In genomic region chr10:79242620-79243152, GRCh38 we compare ENCODE assay signal across 1 cellular context.
TF ChIP-seq lines count a peak whose summit lies in the region.

No MANE protein-coding gene starts in this region.

TF ChIP-seq in HEK293, 187 proteins besides CTCF, POLR2A, EP300 and RAD21 (continued from another document):
- TF ChIP-seq ZNF596 (tag by site-specific recombination; IDR thresholded peaks at IDR 0.05): peak; percentile 48; the same call in 1 of the 2 replicates
- no peak for TF ChIP-seq ZSCAN18 (tag by site-specific recombination; IDR thresholded peaks at IDR 0.05)
- TF ChIP-seq ZNF324 (tag by site-specific recombination; IDR thresholded peaks at IDR 0.05): no peak
- no peak for TF ChIP-seq HOXD13 (CRISPR knock-in tag; IDR thresholded peaks at IDR 0.05; ENCODE audit: borderline replicate concordance)
- no peak for TF ChIP-seq ZNF626 (tag by site-specific recombination; IDR thresholded peaks at IDR 0.05)
- peak; percentile 61 for TF ChIP-seq ZBTB10 (tag by site-specific recombination; IDR thresholded peaks at IDR 0.05)
- TF ChIP-seq PRDM10 (tag by site-specific recombination; IDR thresholded peaks at IDR 0.05): peak; percentile 93
- TF ChIP-seq WT1 (tag by site-specific recombination; IDR thresholded peaks at IDR 0.05): peak; percentile 48; the same call in 1 of the 2 replicates
- TF ChIP-seq ZNF514 (tag by site-specific recombination; IDR thresholded peaks at IDR 0.05): no peak
- TF ChIP-seq SALL2 (tag by site-specific recombination; IDR thresholded peaks at IDR 0.05; ENCODE audit: borderline replicate concordance): no peak
- peak; percentile 15; the same call in 1 of the 2 replicates for TF ChIP-seq ZNF341 (tag by site-specific recombination; IDR thresholded peaks at IDR 0.05; ENCODE audit: low read depth)
- TF ChIP-seq ZBTB17 (tag by site-specific recombination; IDR thresholded peaks at IDR 0.05): peak; percentile 90
- TF ChIP-seq KLF17 (tag by site-specific recombination; IDR thresholded peaks at IDR 0.05): peak; percentile 95
- peak; percentile 86 for TF ChIP-seq KLF16 (tag by site-specific recombination; IDR thresholded peaks at IDR 0.05)
- 0 out of 2 replicates have a peak, but pooled peaks have one; percentile 65 for TF ChIP-seq ZNF692 (tag by site-specific recombination; IDR thresholded peaks at IDR 0.05)
- peak; percentile 62; the same call in 1 of the 2 replicates for TF ChIP-seq ZBTB7A (tag by site-specific recombination; IDR thresholded peaks at IDR 0.05; ENCODE audit: low read depth)
- no peak; the same call in 1 of the 2 replicates for TF ChIP-seq PBX3 (CRISPR knock-in tag; IDR thresholded peaks at IDR 0.05)
- TF ChIP-seq RBAK (tag by site-specific recombination; IDR thresholded peaks at IDR 0.05): no peak
- TF ChIP-seq ZNF76 (tag by site-specific recombination; IDR thresholded peaks at IDR 0.05; ENCODE audit: borderline replicate concordance, low read depth): peak; percentile 84
- no peak for TF ChIP-seq ZNF426 (tag by site-specific recombination; IDR thresholded peaks at IDR 0.05)
- peak; percentile 87 for TF ChIP-seq EGR2 (tag by site-specific recombination; IDR thresholded peaks at IDR 0.05; ENCODE audit: low read depth)
- peak; percentile 89 for TF ChIP-seq FEZF1 (tag by site-specific recombination; IDR thresholded peaks at IDR 0.05)
- TF ChIP-seq SP3 (tag by site-specific recombination; IDR thresholded peaks at IDR 0.05): peak; percentile 40
- no peak for TF ChIP-seq ZBTB48 (tag by site-specific recombination; IDR thresholded peaks at IDR 0.05)
- peak; percentile 87 for TF ChIP-seq KLF9 (tag by site-specific recombination; IDR thresholded peaks at IDR 0.05; ENCODE audit: low read depth)
- TF ChIP-seq ZNF23 (tag by site-specific recombination; IDR thresholded peaks at IDR 0.05; ENCODE audit: borderline replicate concordance): no peak
- TF ChIP-seq ZNF138 (tag by site-specific recombination; IDR thresholded peaks at IDR 0.05; ENCODE audit: borderline replicate concordance): no peak
- peak; percentile 77 for TF ChIP-seq ZNF24 (tag by site-specific recombination; IDR thresholded peaks at IDR 0.05)
- TF ChIP-seq SCRT1 (tag by site-specific recombination; IDR thresholded peaks at IDR 0.05; ENCODE audit: borderline replicate concordance): peak; percentile 83
- no peak for TF ChIP-seq ZNF555 (tag by site-specific recombination; conservative IDR thresholded peaks at IDR 0.05)
- peak; percentile 63 for TF ChIP-seq ZNF843 (tag by site-specific recombination; IDR thresholded peaks at IDR 0.05)
